Comparison of ENCODE assay signal across 19 cellular contexts in the genomic region with DNA sequence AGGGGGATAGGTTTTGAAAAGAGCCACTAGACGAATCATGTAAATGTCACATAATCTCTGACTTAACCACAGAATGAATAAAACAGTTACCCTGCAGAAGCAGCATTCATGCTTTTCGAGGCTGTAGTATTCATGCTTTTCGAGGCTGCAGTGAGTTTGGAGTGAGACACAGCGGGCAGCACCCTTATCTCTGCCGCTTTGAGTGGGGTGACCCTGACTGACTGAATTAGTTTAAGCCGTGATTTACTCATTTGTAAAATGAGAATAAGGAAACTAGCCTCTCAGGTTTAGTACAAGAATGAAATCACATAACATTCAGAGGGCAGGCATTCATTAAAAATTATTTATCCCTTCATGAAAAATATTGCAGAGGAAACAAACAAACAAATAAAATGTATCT.
A peak's percentile ranks its signal among the peaks of the same experiment; 100 is the strongest.
DNase-seq lines count a peak whose midpoint lies in the region; ATAC-seq, FAIRE-seq and TF ChIP-seq lines count a peak whose summit lies in the region.
"Had no signal": no experiment of that assay in that cellular context is flagged by ENCODE, and none has a peak within 500 bp of the region (broad histone marks: within the 10 kb centered on the region; RNA-seq: fewer than 3 reads in every experiment).

No MANE protein-coding gene starts in this region.

- H4K20me1 ChIP-seq in K562 (replicated peaks; ENCODE audit: control insufficient read depth, insufficient read depth, low read length): no peaks in the 10 kb centered on the region; the same call in 1 of the 2 replicates

- TF ChIP-seq RAD21 in K562 (CRISPR knock-in tag; conservative IDR thresholded peaks at IDR 0.05 in 1 of 2, IDR thresholded peaks at IDR 0.05 in 1 of 2): no peak

- POLR2A ChIA-PET in K562 (lab: Yijun Ruan, JAX): no interaction called here

- H3K9me1 ChIP-seq in K562 (ENCODE audit: control insufficient read depth, insufficient read depth, low read length): no peaks in the 10 kb centered on the region

- H2AFZ ChIP-seq in K562 (ENCODE audit: low read depth, low read length) (no peak overlapping the region), neuron (ENCODE audit: low read depth, low read length) (peak overlapping the region; percentile 10)
- H2AFZ ChIP-seq: GM23338 had no signal

- ATAC-seq in left ventricle myocardium superior (no peak), K562 (no peak), mucosa of descending colon (no peak)
- ATAC-seq: GM23338, HCT116 had no signal

- H3K9ac ChIP-seq in K562 (ENCODE audit: insufficient read depth in 1 of 2, low read depth in 2 of 2, low read length in 2 of 2): no peak overlapping the region

- no peak for TF ChIP-seq EP300 in K562 (IDR thresholded peaks at IDR 0.05; ENCODE audit: low read length)

- no peaks in the 10 kb centered on the region for H3K79me2 ChIP-seq in K562 (ENCODE audit: control insufficient read depth, insufficient read depth, low read length)

- intact Hi-C loops in cardiac septum (cut with DNase I): no loop called here
- intact Hi-C loops in left ventricle myocardium superior (cut with micrococcal nuclease): no loop called here
- intact Hi-C loops in K562 (cut with micrococcal nuclease): no loop called here
- intact Hi-C loops in mucosa of descending colon (cut with DNase I, micrococcal nuclease): no loop called here

- H3K4me2 ChIP-seq in K562 (ENCODE audit: insufficient read depth, low read length): no peak overlapping the region
- H3K4me2 ChIP-seq: GM23338 had no signal

- CTCF ChIA-PET in K562 (lab: Yijun Ruan, JAX; ENCODE audit: low intra/inter-chr PET ratio): no interaction called here

- WGBS in K562 (ENCODE audit: insufficient coverage, low coverage, missing lambda C conversion rate): under 1% methylated on average over 6 of the region's 6 CpGs

- FAIRE-seq in K562 (lab: Jason Lieb, UNC): peak; percentile 70
- FAIRE-seq: GM12891, GM18507 had no signal

- H3K4me1 ChIP-seq in K562 (replicated peaks in 1 of 2; ENCODE audit: control insufficient read depth in 2 of 2, insufficient read depth in 2 of 2, low read length in 2 of 2) (peaks cover 0 to 10% of the 10 kb centered on the region in 2 experiments; a peak in 2 of 5 replicates), neuron (ENCODE audit: insufficient read depth, low read length) (no peaks in the 10 kb centered on the region), mucosa of descending colon (ENCODE audit: low read depth) (no peaks in the 10 kb centered on the region)

- H3K27me3 ChIP-seq in K562 (ENCODE audit: control insufficient read depth in 2 of 2, insufficient read depth in 2 of 2, low read length in 2 of 2) (peaks cover 44 to 82% of the 10 kb centered on the region in 2 experiments), neuron (ENCODE audit: insufficient read depth, low read length) (no peaks in the 10 kb centered on the region)

- no peak overlapping the region for H3K27ac ChIP-seq in K562 (ENCODE audit: extremely low read depth, low read depth, low read length)

- no peak for TF ChIP-seq CTCF in K562 (IDR thresholded peaks at IDR 0.05 in 2 of 3, conservative IDR thresholded peaks at IDR 0.05 in 1 of 3; ENCODE audit: insufficient read depth in 2 of 3, low read depth in 1 of 3, low read length in 3 of 3)
- TF ChIP-seq CTCF in mucosa of descending colon (IDR thresholded peaks at IDR 0.05): no peak

- BruUV-seq in K562 (replicated peaks; lab: Mats Ljungman, UMichigan): no TSS peak

- in situ Hi-C loops in K562 (cut with MboI): no loop called here

- H3K4me3 ChIP-seq in K562 (no peak overlapping the region), neuron (ENCODE audit: low read length) (no peak overlapping the region), mucosa of descending colon (no peak overlapping the region)
- H3K4me3 ChIP-seq: GM23338 had no signal

- H3K36me3 ChIP-seq in K562 (ENCODE audit: control insufficient read depth, insufficient read depth, low read length) (no peaks in the 10 kb centered on the region), neuron (ENCODE audit: insufficient read depth, low read length) (no peaks in the 10 kb centered on the region), mucosa of descending colon (ENCODE audit: low read depth) (no peaks in the 10 kb centered on the region)

- peak; percentile 1 for DNase-seq in cardiac septum (ENCODE audit: low spot score)
- no peak for DNase-seq in left ventricle myocardium superior
- DNase-seq in K562 (ENCODE audit: extremely low read depth in 1 of 4, low spot score in 3 of 4): no peak
- DNase-seq in activated CD4-positive, alpha-beta T cell treated with anti-CD3 and anti-CD28 coated beads for 4 hours: no peak
- DNase-seq in mucosa of descending colon: no peak
- DNase-seq: C1 segment of cervical spinal cord; Calu3; CD4-positive, alpha-beta memory T cell; COR-L47; DMS53; DMS79 treated with DMSO at 0.1 percent for 48 hours; GF-D8; H9; HFFc6 had no signal

- no peaks in the 10 kb centered on the region for H3K9me3 ChIP-seq in K562 (replicated peaks; ENCODE audit: control insufficient read depth, insufficient read depth, low read depth, low read length)
- peaks cover 3% of the 10 kb centered on the region for H3K9me3 ChIP-seq in neuron (ENCODE audit: low read length)
- no peaks in the 10 kb centered on the region for H3K9me3 ChIP-seq in mucosa of descending colon

- no peak for TF ChIP-seq POLR2A in K562 (conservative IDR thresholded peaks at IDR 0.05)

TF ChIP-seq in K562, 482 proteins besides CTCF, POLR2A, EP300 and RAD21 (continues in another document):
- no peak for TF ChIP-seq HLTF (IDR thresholded peaks at IDR 0.05)
- no peak for TF ChIP-seq MED1 (CRISPR knock-in tag; IDR thresholded peaks at IDR 0.05; ENCODE audit: borderline replicate concordance)
- no peak for TF ChIP-seq PRMT5 (CRISPR knock-in tag; IDR thresholded peaks at IDR 0.05)
- TF ChIP-seq, protein P1, sequence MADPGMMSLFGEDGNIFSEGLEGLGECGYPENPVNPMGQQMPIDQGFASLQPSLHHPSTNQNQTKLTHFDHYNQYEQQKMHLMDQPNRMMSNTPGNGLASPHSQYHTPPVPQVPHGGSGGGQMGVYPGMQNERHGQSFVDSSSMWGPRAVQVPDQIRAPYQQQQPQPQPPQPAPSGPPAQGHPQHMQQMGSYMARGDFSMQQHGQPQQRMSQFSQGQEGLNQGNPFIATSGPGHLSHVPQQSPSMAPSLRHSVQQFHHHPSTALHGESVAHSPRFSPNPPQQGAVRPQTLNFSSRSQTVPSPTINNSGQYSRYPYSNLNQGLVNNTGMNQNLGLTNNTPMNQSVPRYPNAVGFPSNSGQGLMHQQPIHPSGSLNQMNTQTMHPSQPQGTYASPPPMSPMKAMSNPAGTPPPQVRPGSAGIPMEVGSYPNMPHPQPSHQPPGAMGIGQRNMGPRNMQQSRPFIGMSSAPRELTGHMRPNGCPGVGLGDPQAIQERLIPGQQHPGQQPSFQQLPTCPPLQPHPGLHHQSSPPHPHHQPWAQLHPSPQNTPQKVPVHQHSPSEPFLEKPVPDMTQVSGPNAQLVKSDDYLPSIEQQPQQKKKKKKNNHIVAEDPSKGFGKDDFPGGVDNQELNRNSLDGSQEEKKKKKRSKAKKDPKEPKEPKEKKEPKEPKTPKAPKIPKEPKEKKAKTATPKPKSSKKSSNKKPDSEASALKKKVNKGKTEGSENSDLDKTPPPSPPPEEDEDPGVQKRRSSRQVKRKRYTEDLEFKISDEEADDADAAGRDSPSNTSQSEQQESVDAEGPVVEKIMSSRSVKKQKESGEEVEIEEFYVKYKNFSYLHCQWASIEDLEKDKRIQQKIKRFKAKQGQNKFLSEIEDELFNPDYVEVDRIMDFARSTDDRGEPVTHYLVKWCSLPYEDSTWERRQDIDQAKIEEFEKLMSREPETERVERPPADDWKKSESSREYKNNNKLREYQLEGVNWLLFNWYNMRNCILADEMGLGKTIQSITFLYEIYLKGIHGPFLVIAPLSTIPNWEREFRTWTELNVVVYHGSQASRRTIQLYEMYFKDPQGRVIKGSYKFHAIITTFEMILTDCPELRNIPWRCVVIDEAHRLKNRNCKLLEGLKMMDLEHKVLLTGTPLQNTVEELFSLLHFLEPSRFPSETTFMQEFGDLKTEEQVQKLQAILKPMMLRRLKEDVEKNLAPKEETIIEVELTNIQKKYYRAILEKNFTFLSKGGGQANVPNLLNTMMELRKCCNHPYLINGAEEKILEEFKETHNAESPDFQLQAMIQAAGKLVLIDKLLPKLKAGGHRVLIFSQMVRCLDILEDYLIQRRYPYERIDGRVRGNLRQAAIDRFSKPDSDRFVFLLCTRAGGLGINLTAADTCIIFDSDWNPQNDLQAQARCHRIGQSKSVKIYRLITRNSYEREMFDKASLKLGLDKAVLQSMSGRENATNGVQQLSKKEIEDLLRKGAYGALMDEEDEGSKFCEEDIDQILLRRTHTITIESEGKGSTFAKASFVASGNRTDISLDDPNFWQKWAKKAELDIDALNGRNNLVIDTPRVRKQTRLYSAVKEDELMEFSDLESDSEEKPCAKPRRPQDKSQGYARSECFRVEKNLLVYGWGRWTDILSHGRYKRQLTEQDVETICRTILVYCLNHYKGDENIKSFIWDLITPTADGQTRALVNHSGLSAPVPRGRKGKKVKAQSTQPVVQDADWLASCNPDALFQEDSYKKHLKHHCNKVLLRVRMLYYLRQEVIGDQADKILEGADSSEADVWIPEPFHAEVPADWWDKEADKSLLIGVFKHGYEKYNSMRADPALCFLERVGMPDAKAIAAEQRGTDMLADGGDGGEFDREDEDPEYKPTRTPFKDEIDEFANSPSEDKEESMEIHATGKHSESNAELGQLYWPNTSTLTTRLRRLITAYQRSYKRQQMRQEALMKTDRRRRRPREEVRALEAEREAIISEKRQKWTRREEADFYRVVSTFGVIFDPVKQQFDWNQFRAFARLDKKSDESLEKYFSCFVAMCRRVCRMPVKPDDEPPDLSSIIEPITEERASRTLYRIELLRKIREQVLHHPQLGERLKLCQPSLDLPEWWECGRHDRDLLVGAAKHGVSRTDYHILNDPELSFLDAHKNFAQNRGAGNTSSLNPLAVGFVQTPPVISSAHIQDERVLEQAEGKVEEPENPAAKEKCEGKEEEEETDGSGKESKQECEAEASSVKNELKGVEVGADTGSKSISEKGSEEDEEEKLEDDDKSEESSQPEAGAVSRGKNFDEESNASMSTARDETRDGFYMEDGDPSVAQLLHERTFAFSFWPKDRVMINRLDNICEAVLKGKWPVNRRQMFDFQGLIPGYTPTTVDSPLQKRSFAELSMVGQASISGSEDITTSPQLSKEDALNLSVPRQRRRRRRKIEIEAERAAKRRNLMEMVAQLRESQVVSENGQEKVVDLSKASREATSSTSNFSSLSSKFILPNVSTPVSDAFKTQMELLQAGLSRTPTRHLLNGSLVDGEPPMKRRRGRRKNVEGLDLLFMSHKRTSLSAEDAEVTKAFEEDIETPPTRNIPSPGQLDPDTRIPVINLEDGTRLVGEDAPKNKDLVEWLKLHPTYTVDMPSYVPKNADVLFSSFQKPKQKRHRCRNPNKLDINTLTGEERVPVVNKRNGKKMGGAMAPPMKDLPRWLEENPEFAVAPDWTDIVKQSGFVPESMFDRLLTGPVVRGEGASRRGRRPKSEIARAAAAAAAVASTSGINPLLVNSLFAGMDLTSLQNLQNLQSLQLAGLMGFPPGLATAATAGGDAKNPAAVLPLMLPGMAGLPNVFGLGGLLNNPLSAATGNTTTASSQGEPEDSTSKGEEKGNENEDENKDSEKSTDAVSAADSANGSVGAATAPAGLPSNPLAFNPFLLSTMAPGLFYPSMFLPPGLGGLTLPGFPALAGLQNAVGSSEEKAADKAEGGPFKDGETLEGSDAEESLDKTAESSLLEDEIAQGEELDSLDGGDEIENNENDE (IDR thresholded peaks at IDR 0.05; ENCODE audit: low read depth, low read length): no peak
